8 cellular contexts compared by ENCODE assay signal in the genomic region with DNA sequence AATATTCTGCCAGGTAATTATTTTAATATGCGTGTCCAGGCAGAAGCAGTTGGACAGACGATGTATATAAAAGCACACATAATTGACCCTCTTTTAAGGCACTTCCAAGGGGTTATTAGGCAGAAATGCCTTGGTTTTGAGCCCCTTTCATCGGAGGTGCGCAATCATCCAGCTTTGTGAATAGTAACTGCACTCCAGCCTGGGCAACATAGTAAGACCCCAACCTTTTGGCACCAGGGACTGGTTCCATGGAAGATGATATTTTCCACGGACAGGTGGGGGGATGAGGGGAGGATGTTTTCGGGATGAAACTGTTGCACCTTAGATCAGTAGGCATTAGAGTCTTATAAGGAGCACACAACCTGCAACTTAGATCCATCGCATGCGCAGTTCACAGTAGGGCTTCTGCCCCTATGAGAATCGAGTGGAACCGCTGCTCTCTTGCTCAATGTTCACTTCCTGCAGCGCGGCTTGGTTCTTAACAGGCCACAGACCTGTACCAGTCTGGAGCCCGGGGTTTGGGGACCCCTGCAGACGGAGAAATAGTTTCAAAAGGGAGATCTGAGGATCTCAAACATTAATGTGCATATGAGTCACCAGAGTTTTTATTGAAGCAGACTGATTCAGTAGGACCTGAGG.
DNase-seq lines count a peak whose midpoint lies in the region; ATAC-seq and TF ChIP-seq lines count a peak whose summit lies in the region.

No MANE protein-coding gene starts in this region.

- no peaks in the 10 kb centered on the region; the same call in 1 of the 2 replicates for H3K9me3 ChIP-seq in NT2/D1 (ENCODE audit: insufficient read depth, low read length)

- H3K36me3 ChIP-seq in NT2/D1 (ENCODE audit: insufficient read depth, insufficient read length, low read length) = no peaks in the 10 kb centered on the region

- DNase-seq in NT2/D1 (ENCODE audit: low read depth, low spot score) (no peak), nephron progenitor cell (no peak), putamen (ENCODE audit: low spot score) (no peak), hippocampal formation (lab: John Stamatoyannopoulos, UW) (no peak), AG08396 (ENCODE audit: low spot score) (no peak)

- ATAC-seq in GM19397 (IDR thresholded peaks at IDR 0.05; ENCODE audit: unreplicated experiment) (peak; percentile 25), GM19452 (IDR thresholded peaks at IDR 0.05; ENCODE audit: unreplicated experiment) (no peak)

- no peak overlapping the region for H3K9ac ChIP-seq in NT2/D1 (ENCODE audit: insufficient read length, low read depth)

- H3K4me3 ChIP-seq in NT2/D1 (ENCODE audit: insufficient read length, low read depth) = peak overlapping the region; percentile 59

- H3K27ac Mint-ChIP-seq in activated naive CD4-positive, alpha-beta T cell treated with anti-CD3 and anti-CD28 coated beads, Interleukin-2, amount 50 U/mL, for 24 hours = peak overlapping the region; percentile 73
- no peak overlapping the region for H3K27ac Mint-ChIP-seq in nephron progenitor cell

- H3K9me3 Mint-ChIP-seq in activated naive CD4-positive, alpha-beta T cell treated with anti-CD3 and anti-CD28 coated beads, Interleukin-2, amount 50 U/mL, for 24 hours = no peaks in the 10 kb centered on the region
- H3K9me3 Mint-ChIP-seq in nephron progenitor cell = peaks cover 21% of the 10 kb centered on the region

- H3K4me3 Mint-ChIP-seq in activated naive CD4-positive, alpha-beta T cell treated with anti-CD3 and anti-CD28 coated beads, Interleukin-2, amount 50 U/mL, for 24 hours = peak overlapping the region; percentile 90
- peak overlapping the region; percentile 80 for H3K4me3 Mint-ChIP-seq in nephron progenitor cell

- TF ChIP-seq CTCF in nephron progenitor cell (IDR thresholded peaks at IDR 0.05) = no peak

- peaks cover 15% of the 10 kb centered on the region for H3K4me1 Mint-ChIP-seq in activated naive CD4-positive, alpha-beta T cell treated with anti-CD3 and anti-CD28 coated beads, Interleukin-2, amount 50 U/mL, for 24 hours
- H3K4me1 Mint-ChIP-seq in nephron progenitor cell = peaks cover 11% of the 10 kb centered on the region

- H3K36me3 Mint-ChIP-seq in activated naive CD4-positive, alpha-beta T cell treated with anti-CD3 and anti-CD28 coated beads, Interleukin-2, amount 50 U/mL, for 24 hours = peaks cover 3% of the 10 kb centered on the region
- H3K36me3 Mint-ChIP-seq in nephron progenitor cell (ENCODE audit: low read depth) = peaks cover 4% of the 10 kb centered on the region

- no peaks in the 10 kb centered on the region for H3K4me1 ChIP-seq in NT2/D1 (ENCODE audit: insufficient read depth, insufficient read length)

- H3K27me3 Mint-ChIP-seq in activated naive CD4-positive, alpha-beta T cell treated with anti-CD3 and anti-CD28 coated beads, Interleukin-2, amount 50 U/mL, for 24 hours = peaks cover 26% of the 10 kb centered on the region
- H3K27me3 Mint-ChIP-seq in nephron progenitor cell (ENCODE audit: low read depth, poor library complexity) = peaks cover 96% of the 10 kb centered on the region

- H3K27me3 ChIP-seq in NT2/D1 (ENCODE audit: insufficient read depth, insufficient read length) = peaks cover 88% of the 10 kb centered on the region
